Comparison of ENCODE assay signal across 8 cellular contexts in genomic region chr14:81164167-81164774, GRCh38. TPM values are rescaled to one million over a fixed set of nuclear protein-coding genes. Genes with fewer than 3 reads are reported as not detected.
DNase-seq lines count a peak whose midpoint lies in the region; ATAC-seq and TF ChIP-seq lines count a peak whose summit lies in the region.

No MANE protein-coding gene starts in this region.

- TF ChIP-seq CTCF in BJ (IDR thresholded peaks at IDR 0.05; ENCODE audit: insufficient read depth, low read depth, low read length) (peak; percentile 64), cardiac fibroblast (IDR thresholded peaks at IDR 0.05; ENCODE audit: low read depth, low read length) (peak; percentile 74), right lobe of liver (IDR thresholded peaks at IDR 0.05) (peak; percentile 71 to 90 (median 76))

- peak overlapping the region; percentile 42 for H3K27ac Mint-ChIP-seq in stimulated activated naive B cell treated with anti-CD40 and anti-IgM and Interleukin-4, amounts not matched to agents 10 μg/mL and 1 μg/mL and 100 μg/mL, for 72 hours

- no peak overlapping the region for H3K4me3 Mint-ChIP-seq in stimulated activated naive B cell treated with anti-CD40 and anti-IgM and Interleukin-4, amounts not matched to agents 10 μg/mL and 1 μg/mL and 100 μg/mL, for 72 hours

- peaks cover 8 to 18% of the 10 kb centered on the region in 2 donors for H3K4me1 Mint-ChIP-seq in stimulated activated naive B cell treated with anti-CD40 and anti-IgM and Interleukin-4, amounts not matched to agents 10 μg/mL and 1 μg/mL and 100 μg/mL, for 72 hours

- no peak for DNase-seq in BJ (ENCODE audit: low read depth)
- DNase-seq in NCI-H1694 (lab: John Stamatoyannopoulos, UW): peak; percentile 97
- DNase-seq in SW480 (ENCODE audit: low spot score): peak; percentile 86
- DNase-seq in cardiac fibroblast (ENCODE audit: low read depth in 2 of 2): peak; percentile 70 to 82
- DNase-seq in right lobe of liver: peak in 2 of 3 donors; percentile 56 to 76
- DNase-seq in stimulated activated naive B cell treated with anti-CD40 and anti-IgM and Interleukin-4, amounts not matched to agents 10 μg/mL and 1 μg/mL and 100 μg/mL, for 72 hours: peak; percentile 17

- POLR2A ChIA-PET in BJ (lab: Charles Lee): no interaction called here

- peak; percentile 74 for TF ChIP-seq POLR2A in right lobe of liver (IDR thresholded peaks at IDR 0.05)

- 0% methylated on average over 1 of the region's 1 CpG for WGBS in right lobe of liver (ENCODE audit: insufficient coverage, low coverage, low lambda C conversion rate, missing lambda C conversion rate)

- no peaks in the 10 kb centered on the region for H3K27me3 Mint-ChIP-seq in stimulated activated naive B cell treated with anti-CD40 and anti-IgM and Interleukin-4, amounts not matched to agents 10 μg/mL and 1 μg/mL and 100 μg/mL, for 72 hours

- H3K27me3 ChIP-seq in BJ (ENCODE audit: control insufficient read depth, insufficient read depth, low read length) (no peaks in the 10 kb centered on the region), right lobe of liver (no peaks in the 10 kb centered on the region)

- H3K9me3 ChIP-seq in right lobe of liver: no peaks in the 10 kb centered on the region

- H3K4me1 ChIP-seq in right lobe of liver: peaks cover 0 to 27% (median 2%) of the 10 kb centered on the region in 4 donors

- CTCF ChIA-PET in BJ (lab: Yijun Ruan, JAX): interaction anchor here (0.5 to 4.3 kb wide), 9 partner anchors 10 to 257 kb away, joined by 3 to 39 read pairs (median 6); partner anchors contain the start of gene TSHR

- peaks cover 2 to 4% of the 10 kb centered on the region in 2 donors for H3K9me3 Mint-ChIP-seq in stimulated activated naive B cell treated with anti-CD40 and anti-IgM and Interleukin-4, amounts not matched to agents 10 μg/mL and 1 μg/mL and 100 μg/mL, for 72 hours

- ATAC-seq in GM18868 (IDR thresholded peaks at IDR 0.05; ENCODE audit: unreplicated experiment) (peak; percentile 95), HG03025 (IDR thresholded peaks at IDR 0.05; ENCODE audit: low FRiP score, unreplicated experiment) (peak; percentile 96), right lobe of liver (peak; percentile 87 to 96 (median 90))
- peak; percentile 94 to 96 for ATAC-seq in stimulated activated naive B cell treated with anti-CD40 and anti-IgM and Interleukin-4, amounts not matched to agents 10 μg/mL and 1 μg/mL and 100 μg/mL, for 72 hours (replicated peaks)

- intact Hi-C loops in right lobe of liver (cut with DNase I): loop anchor here in 1 of 2 donors (10.0 kb wide), 1 partner anchor 169 kb away; no protein-coding TSS in a partner anchor

- H3K27ac ChIP-seq in right lobe of liver: peak overlapping the region; percentile 62 to 75 (median 68)

- H3K36me3 Mint-ChIP-seq in stimulated activated naive B cell treated with anti-CD40 and anti-IgM and Interleukin-4, amounts not matched to agents 10 μg/mL and 1 μg/mL and 100 μg/mL, for 72 hours: peaks cover 4 to 24% of the 10 kb centered on the region in 2 donors

- H3K4me3 ChIP-seq in BJ (ENCODE audit: low read depth, low read length) (no peak overlapping the region), cardiac fibroblast (replicated peaks in 1 of 2; ENCODE audit: low read depth in 2 of 2, low read length in 2 of 2) (no peak overlapping the region), right lobe of liver (peak overlapping the region; percentile 16 to 42 (median 34))

- H3K36me3 ChIP-seq in BJ (ENCODE audit: control insufficient read depth, insufficient read depth, low read length) (no peaks in the 10 kb centered on the region), right lobe of liver (no peaks in the 10 kb centered on the region)

RNA-seq across cellular contexts. Expression of gene GTF2A1, which starts 56.5 kb away (rescaled TPM):
- 25.7 and 27.5 TPM in 2 replicates for polyA plus RNA-seq in BJ (2011; rRNA removed)
- polyA minus RNA-seq in BJ (2011; rRNA and poly(A)+ RNA removed): 30.5 and 33.1 TPM in 2 replicates
- total RNA-seq in right lobe of liver: 10 to 100 TPM; 11.0 to 16.8 (median 12.9) TPM

Comparison
In these comparisons a context has a peak if more than half of its experiments do, and no peak if none do; other contexts are left out.
1. H3K4me3 ChIP-seq: peak in right lobe of liver (3 of 3); none in BJ (single experiment) and cardiac fibroblast (0 of 2).
2. Peak in every context shown above with its lines, with median percentiles within 50 percentile points of each other: CTCF ChIP-seq and ATAC-seq.